ENCODE assay signal across 33 cellular contexts in genomic region chr10:103336370-103336769, GRCh38. TPM values are rescaled to one million over a fixed set of nuclear protein-coding genes. Genes with fewer than 3 reads are reported as not detected.
"Had no signal": no experiment of that assay in that cellular context is flagged by ENCODE, and none has a peak within 500 bp of the region (broad histone marks: within the 10 kb centered on the region; RNA-seq: fewer than 3 reads in every experiment).

No MANE protein-coding gene starts in this region.

- H3K4me3 ChIP-seq: coronary artery, dorsolateral prefrontal cortex, esophagus muscularis mucosa, gastrocnemius medialis, heart left ventricle had no signal

- H3K4me1 ChIP-seq: esophagus muscularis mucosa, foreskin keratinocyte, gastrocnemius medialis, heart left ventricle had no signal

- H3K27me3 Mint-ChIP-seq: activated CD8-positive, alpha-beta memory T cell treated with anti-CD3 and anti-CD28 coated beads, Interleukin-2, amount 10 ng/mL, durations not matched to agents 7 days and 5 days; activated CD8-positive, alpha-beta T cell treated with anti-CD3 and anti-CD28 coated beads for 36 hours; activated naive CD4-positive, alpha-beta T cell treated with anti-CD3 and anti-CD28 coated beads, Interleukin-2, amount 10 ng/mL, durations not matched to agents 7 days and 5 days; activated naive CD8-positive, alpha-beta T cell treated with anti-CD3 and anti-CD28 coated beads, Interleukin-2, amount 10 ng/mL, durations not matched to agents 7 days and 5 days; activated T-cell treated with anti-CD3 and anti-CD28 coated beads, Interleukin-2, amount 50 U/mL, for 24 hours; central memory CD8-positive, alpha-beta T cell; dendritic cell treated with granulocyte-macrophage colony-stimulating factor and Interleukin-4, amounts not matched to agents 40 ng/mL and 50 ng/mL, for 4 days; effector memory CD8-positive, alpha-beta T cell; T-helper 17 cell had no signal

- H3K27ac ChIP-seq: brain microvascular endothelial cell, coronary artery, dorsolateral prefrontal cortex, esophagus muscularis mucosa, foreskin keratinocyte, gastrocnemius medialis, heart left ventricle had no signal

- ATAC-seq: activated CD8-positive, alpha-beta memory T cell treated with anti-CD3 and anti-CD28 coated beads, Interleukin-2, amount 10 ng/mL, durations not matched to agents 7 days and 5 days; activated CD8-positive, alpha-beta T cell treated with anti-CD3 and anti-CD28 coated beads for 36 hours; activated naive CD4-positive, alpha-beta T cell treated with anti-CD3 and anti-CD28 coated beads, Interleukin-2, amount 50 U/mL, for 72 hours; activated T-cell treated with anti-CD3 and anti-CD28 coated beads, Interleukin-2, amount 50 U/mL, for 72 hours; effector memory CD8-positive, alpha-beta T cell; foreskin keratinocyte; gastrocnemius medialis; heart left ventricle; T-helper 17 cell had no signal

- H3K27ac Mint-ChIP-seq: activated CD8-positive, alpha-beta memory T cell treated with anti-CD3 and anti-CD28 coated beads, Interleukin-2, amount 10 ng/mL, durations not matched to agents 7 days and 5 days; activated CD8-positive, alpha-beta T cell treated with anti-CD3 and anti-CD28 coated beads for 36 hours; activated naive CD4-positive, alpha-beta T cell treated with anti-CD3 and anti-CD28 coated beads, Interleukin-2, amount 10 ng/mL, durations not matched to agents 7 days and 5 days; activated naive CD4-positive, alpha-beta T cell treated with anti-CD3 and anti-CD28 coated beads, Interleukin-2, amount 50 U/mL, for 72 hours; activated naive CD8-positive, alpha-beta T cell treated with anti-CD3 and anti-CD28 coated beads, Interleukin-2, amount 10 ng/mL, durations not matched to agents 7 days and 5 days; activated T-cell treated with anti-CD3 and anti-CD28 coated beads, Interleukin-2, amount 50 U/mL, for 24 hours; activated T-cell treated with anti-CD3 and anti-CD28 coated beads, Interleukin-2, amount 50 U/mL, for 72 hours; dendritic cell treated with granulocyte-macrophage colony-stimulating factor and Interleukin-4, amounts not matched to agents 40 ng/mL and 50 ng/mL, for 4 days; T-helper 17 cell; T-helper 2 cell treated with Interferon-gamma antibody and Interleukin-4, amounts not matched to agents 5 μg/mL and 100 μg/mL, for 36 hours had no signal

- H3K27me3 ChIP-seq: brain microvascular endothelial cell, dorsolateral prefrontal cortex, esophagus muscularis mucosa, foreskin keratinocyte, gastrocnemius medialis, heart left ventricle had no signal

- H3K4me1 Mint-ChIP-seq: activated naive CD4-positive, alpha-beta T cell treated with anti-CD3 and anti-CD28 coated beads, Interleukin-2, amount 10 ng/mL, durations not matched to agents 7 days and 5 days; activated naive CD8-positive, alpha-beta T cell treated with anti-CD3 and anti-CD28 coated beads, Interleukin-2, amount 10 ng/mL, durations not matched to agents 7 days and 5 days; central memory CD8-positive, alpha-beta T cell; T-helper 17 cell had no signal

- H3K4me3 Mint-ChIP-seq: activated CD8-positive, alpha-beta memory T cell treated with anti-CD3 and anti-CD28 coated beads, Interleukin-2, amount 10 ng/mL, durations not matched to agents 7 days and 5 days; activated CD8-positive, alpha-beta T cell treated with anti-CD3 and anti-CD28 coated beads for 36 hours; activated naive CD4-positive, alpha-beta T cell treated with anti-CD3 and anti-CD28 coated beads, Interleukin-2, amount 10 ng/mL, durations not matched to agents 7 days and 5 days; activated naive CD8-positive, alpha-beta T cell treated with anti-CD3 and anti-CD28 coated beads, Interleukin-2, amount 10 ng/mL, durations not matched to agents 7 days and 5 days; activated T-cell treated with anti-CD3 and anti-CD28 coated beads, Interleukin-2, amount 50 U/mL, for 24 hours; activated T-cell treated with anti-CD3 and anti-CD28 coated beads, Interleukin-2, amount 50 U/mL, for 72 hours; central memory CD8-positive, alpha-beta T cell; dendritic cell treated with granulocyte-macrophage colony-stimulating factor and Interleukin-4, amounts not matched to agents 40 ng/mL and 50 ng/mL, for 4 days; effector memory CD8-positive, alpha-beta T cell; T-helper 17 cell; T-helper 2 cell treated with Interferon-gamma antibody and Interleukin-4, amounts not matched to agents 5 μg/mL and 100 μg/mL, for 36 hours had no signal

- DNase-seq: activated CD4-positive, alpha-beta T cell treated with anti-CD3 and anti-CD28 coated beads for 48 hours; activated CD4-positive, alpha-beta T cell treated with anti-CD3 and anti-CD28 coated beads, Interleukin-2, amount 50 U/mL, for 1 hour; activated CD4-positive, alpha-beta T cell treated with anti-CD3 and anti-CD28 coated beads, Interleukin-2, amount 50 U/mL, for 48 hours; activated CD8-positive, alpha-beta memory T cell treated with anti-CD3 and anti-CD28 coated beads, Interleukin-2, amount 10 ng/mL, durations not matched to agents 7 days and 5 days; activated CD8-positive, alpha-beta memory T cell treated with anti-CD3 and anti-CD28 coated beads, Interleukin-2, amount 50 U/mL, for 4 hours; activated CD8-positive, alpha-beta T cell treated with anti-CD3 and anti-CD28 coated beads for 36 hours; activated gamma-delta T cell; activated naive CD4-positive, alpha-beta T cell; activated naive CD4-positive, alpha-beta T cell treated with anti-CD3 and anti-CD28 coated beads, Interleukin-2, amount 10 ng/mL, durations not matched to agents 7 days and 5 days; activated naive CD8-positive, alpha-beta T cell treated with anti-CD3 and anti-CD28 coated beads, Interleukin-2, amount 10 ng/mL, durations not matched to agents 7 days and 5 days; activated T-cell treated with anti-CD3 and anti-CD28 coated beads for 4 hours; activated T-cell treated with anti-CD3 and anti-CD28 coated beads, Interleukin-2, amount 50 U/mL, for 24 hours; activated T-cell treated with anti-CD3 and anti-CD28 coated beads, Interleukin-2, amount 50 U/mL, for 72 hours; amniotic stem cell; anterior cingulate cortex; brain microvascular endothelial cell; dorsolateral prefrontal cortex; effector CD4-positive, alpha-beta T cell; effector memory CD8-positive, alpha-beta T cell; erythroblast; foreskin keratinocyte; gastrocnemius medialis; glutamatergic neuron; heart left ventricle; T-helper 1 cell; T-helper 17 cell; T1000 had no signal

- H3K9me3 Mint-ChIP-seq: activated CD8-positive, alpha-beta T cell treated with anti-CD3 and anti-CD28 coated beads for 36 hours; activated naive CD4-positive, alpha-beta T cell treated with anti-CD3 and anti-CD28 coated beads, Interleukin-2, amount 10 ng/mL, durations not matched to agents 7 days and 5 days; activated naive CD4-positive, alpha-beta T cell treated with anti-CD3 and anti-CD28 coated beads, Interleukin-2, amount 50 U/mL, for 72 hours; activated naive CD8-positive, alpha-beta T cell treated with anti-CD3 and anti-CD28 coated beads, Interleukin-2, amount 10 ng/mL, durations not matched to agents 7 days and 5 days; activated T-cell treated with anti-CD3 and anti-CD28 coated beads, Interleukin-2, amount 50 U/mL, for 24 hours; activated T-cell treated with anti-CD3 and anti-CD28 coated beads, Interleukin-2, amount 50 U/mL, for 72 hours; central memory CD8-positive, alpha-beta T cell; dendritic cell treated with granulocyte-macrophage colony-stimulating factor and Interleukin-4, amounts not matched to agents 40 ng/mL and 50 ng/mL, for 4 days; effector memory CD8-positive, alpha-beta T cell; T-helper 2 cell treated with Interferon-gamma antibody and Interleukin-4, amounts not matched to agents 5 μg/mL and 100 μg/mL, for 36 hours had no signal

- H3K9me3 ChIP-seq: esophagus muscularis mucosa, gastrocnemius medialis, heart left ventricle had no signal

RNA-seq across cellular contexts. Expression of gene INA, which starts 59.4 kb away (rescaled TPM):
- total RNA-seq: T-helper 17 cell had no signal
